Comparison of ENCODE assay signal across 32 cellular contexts in the genomic region with DNA sequence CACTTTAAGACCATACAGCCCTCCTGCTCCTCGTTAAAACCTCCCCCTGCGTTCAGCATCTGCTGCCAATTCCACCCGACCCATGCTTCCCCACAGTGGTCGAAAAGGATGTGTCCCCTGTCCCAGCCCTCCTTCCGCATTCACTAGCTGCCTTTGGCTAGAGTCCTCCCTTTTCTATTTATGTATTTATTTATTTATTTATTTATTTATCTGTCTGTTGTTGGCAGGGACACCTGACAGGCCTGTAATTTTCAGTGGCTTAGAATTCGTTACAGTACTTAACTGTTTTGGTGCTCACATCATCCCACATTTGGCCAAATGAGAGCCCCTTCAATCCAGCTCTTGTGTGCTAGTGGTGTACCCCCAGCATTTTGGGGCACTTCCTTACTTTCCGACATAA.
"Had no signal": no experiment of that assay in that cellular context is flagged by ENCODE, and none has a peak within 500 bp of the region (broad histone marks: within the 10 kb centered on the region; RNA-seq: fewer than 3 reads in every experiment).

No MANE protein-coding gene starts in this region.

- DNase-seq: naive thymus-derived CD8-positive, alpha-beta T cell; nephron progenitor cell; nucleus accumbens; pancreas; retina; right cardiac atrium; right lobe of liver; sigmoid colon; spleen; stimulated activated CD4-positive, alpha-beta T cell treated with anti-CD3 and anti-CD28 coated beads, Interleukin-12 subunit alpha, Interleukin-12 subunit beta, amount 100 ng/mL, for 4 hours; stimulated activated CD4-positive, alpha-beta T cell treated with anti-CD3 and anti-CD28 coated beads, Interleukin-1b, Interleukin-23, amount 100 ng/mL, for 48 hours; stimulated activated CD4-positive, alpha-beta T cell treated with anti-CD3 and anti-CD28 coated beads, Interleukin-4, amount 100 ng/mL, for 1 hour; stimulated activated CD4-positive, alpha-beta T cell treated with anti-CD3 and anti-CD28 coated beads, Interleukin-4, amount 100 ng/mL, for 4 hours; stimulated activated CD8-positive, alpha-beta memory T cell treated with anti-CD3 and anti-CD28 coated beads, Interleukin-4, amount 100 ng/mL, for 48 hours; stimulated activated naive CD4-positive, alpha-beta T cell; stimulated activated naive CD8-positive, alpha-beta T cell treated with anti-CD3 and anti-CD28 coated beads, Interleukin-15, amount 100 ng/mL, for 72 hours; stimulated activated naive CD8-positive, alpha-beta T cell treated with anti-CD3 and anti-CD28 coated beads, Interleukin-15, Interleukin-2, amounts not matched to agents 100 U/mL and 50 U/mL, for 24 hours; substantia nigra; testis; tibial artery; transverse colon; upper lobe of right lung; uterus had no signal

- H3K4me1 Mint-ChIP-seq: naive thymus-derived CD8-positive, alpha-beta T cell; nephron progenitor cell; neural crest cell; stimulated activated memory B cell treated with anti-CD40 and anti-IgM and Interleukin-4, amounts not matched to agents 10 μg/mL and 1 μg/mL and 100 μg/mL, for 72 hours; stimulated activated naive CD8-positive, alpha-beta T cell treated with anti-CD3 and anti-CD28 coated beads, Interleukin-15, amount 100 ng/mL, for 72 hours had no signal

- H3K4me1 ChIP-seq: pancreas, prostate gland, right lobe of liver, sigmoid colon, spleen, suprapubic skin, testis, tibial artery, transverse colon, upper lobe of right lung, uterus had no signal

- H3K4me3 ChIP-seq: pancreas, prostate gland, right lobe of liver, sigmoid colon, skin epidermis, smooth muscle cell, spleen, suprapubic skin, testis, tibial artery, transverse colon, upper lobe of right lung, uterus had no signal

- H3K36me3 Mint-ChIP-seq: naive thymus-derived CD8-positive, alpha-beta T cell; natural killer cell treated with Interleukin-12 subunit alpha and Interleukin-12 subunit beta and Interleukin-15 and Interleukin-18, amount 100 ng/mL, for 72 hours; stimulated activated memory B cell treated with anti-CD40 and anti-IgM and Interleukin-4, amounts not matched to agents 10 μg/mL and 1 μg/mL and 100 μg/mL, for 72 hours; type B pancreatic cell had no signal

- H3K9me3 ChIP-seq: neutrophil, pancreas, prostate gland, right lobe of liver, sigmoid colon, spleen, suprapubic skin, testis, tibial artery, transverse colon, upper lobe of right lung, uterus had no signal

- H3K27ac ChIP-seq: neutrophil, pancreas, prostate gland, right lobe of liver, sigmoid colon, skin epidermis, spleen, suprapubic skin, testis, tibial artery, transverse colon, upper lobe of right lung, uterus had no signal

- H3K27ac Mint-ChIP-seq: naive thymus-derived CD8-positive, alpha-beta T cell; natural killer cell treated with Interleukin-12 subunit alpha and Interleukin-12 subunit beta and Interleukin-15 and Interleukin-18, amount 100 ng/mL, for 72 hours; nephron progenitor cell; stimulated activated memory B cell treated with anti-CD40 and anti-IgM and Interleukin-4, amounts not matched to agents 10 μg/mL and 1 μg/mL and 100 μg/mL, for 72 hours; type B pancreatic cell had no signal

- H3K9me3 Mint-ChIP-seq: naive thymus-derived CD8-positive, alpha-beta T cell; natural killer cell treated with Interleukin-12 subunit alpha and Interleukin-12 subunit beta and Interleukin-15 and Interleukin-18, amount 100 ng/mL, for 72 hours; nephron progenitor cell; neural crest cell; stimulated activated memory B cell treated with anti-CD40 and anti-IgM and Interleukin-4, amounts not matched to agents 10 μg/mL and 1 μg/mL and 100 μg/mL, for 72 hours; stimulated activated naive CD8-positive, alpha-beta T cell treated with anti-CD3 and anti-CD28 coated beads, Interleukin-15, amount 100 ng/mL, for 72 hours; type B pancreatic cell had no signal

- H3K36me3 ChIP-seq: neutrophil, pancreas, prostate gland, right lobe of liver, sigmoid colon, spleen, suprapubic skin, tibial artery, transverse colon, upper lobe of right lung, uterus had no signal

- ATAC-seq: naive thymus-derived CD8-positive, alpha-beta T cell; natural killer cell treated with Interleukin-12 subunit alpha and Interleukin-12 subunit beta and Interleukin-15 and Interleukin-18, amount 100 ng/mL, for 72 hours; pancreas; right cardiac atrium; right lobe of liver; stimulated activated memory B cell treated with anti-CD40 and anti-IgM and Interleukin-4, amounts not matched to agents 10 μg/mL and 1 μg/mL and 100 μg/mL, for 72 hours; stimulated activated naive CD8-positive, alpha-beta T cell treated with anti-CD3 and anti-CD28 coated beads, Interleukin-15, amount 100 ng/mL, for 72 hours; stimulated activated naive CD8-positive, alpha-beta T cell treated with anti-CD3 and anti-CD28 coated beads, Interleukin-15, Interleukin-2, amounts not matched to agents 100 U/mL and 50 U/mL, for 24 hours; upper lobe of right lung had no signal

- H3K27me3 ChIP-seq: right lobe of liver, sigmoid colon, testis, tibial artery, uterus had no signal

- H3K4me3 Mint-ChIP-seq: naive thymus-derived CD8-positive, alpha-beta T cell; natural killer cell treated with Interleukin-12 subunit alpha and Interleukin-12 subunit beta and Interleukin-15 and Interleukin-18, amount 100 ng/mL, for 72 hours; nephron progenitor cell; neural crest cell; stimulated activated memory B cell treated with anti-CD40 and anti-IgM and Interleukin-4, amounts not matched to agents 10 μg/mL and 1 μg/mL and 100 μg/mL, for 72 hours; stimulated activated naive CD8-positive, alpha-beta T cell treated with anti-CD3 and anti-CD28 coated beads, Interleukin-15, amount 100 ng/mL, for 72 hours; type B pancreatic cell had no signal

- H3K4me2 ChIP-seq: smooth muscle cell had no signal
